12 cellular contexts compared by ENCODE assay signal in genomic region chr21:15682977-15683376, GRCh38. TPM values are rescaled to one million over a fixed set of nuclear protein-coding genes. Genes with fewer than 3 reads are reported as not detected.
DNase-seq lines count a peak whose midpoint lies in the region; ATAC-seq, FAIRE-seq and TF ChIP-seq lines count a peak whose summit lies in the region.
"Had no signal": no experiment of that assay in that cellular context is flagged by ENCODE, and none has a peak within 500 bp of the region (broad histone marks: within the 10 kb centered on the region; RNA-seq: fewer than 3 reads in every experiment).

No MANE protein-coding gene starts in this region.

- no peaks in the 10 kb centered on the region for H3K4me1 ChIP-seq in sigmoid colon

- DNase-seq in natural killer cell treated with Interleukin-12 subunit alpha and Interleukin-12 subunit beta and Interleukin-15 and Interleukin-18, amount 100 ng/mL, for 72 hours (ENCODE audit: low spot score): no peak
- no peak for DNase-seq in natural killer cell
- peak; percentile 36 for DNase-seq in SIG-M5 (lab: John Stamatoyannopoulos, UW)
- DNase-seq in fibroblast of the aortic adventitia (ENCODE audit: low read depth): peak; percentile 71
- peak; percentile 18 for DNase-seq in urothelium cell line (ENCODE audit: low spot score)
- DNase-seq in sigmoid colon: no peak
- no peak for DNase-seq in nucleus accumbens (lab: John Stamatoyannopoulos, UW)
- no peak for DNase-seq in activated CD4-positive, alpha-beta T cell treated with anti-CD3 and anti-CD28 coated beads for 36 hours
- DNase-seq: activated CD8-positive, alpha-beta memory T cell treated with anti-CD3 and anti-CD28 coated beads, Interleukin-2, amount 50 U/mL, for 48 hours; amygdala; erythroblast; NCI-H2081 treated with DMSO at 0.1 percent for 48 hours had no signal

- TF ChIP-seq CTCF in natural killer cell (IDR thresholded peaks at IDR 0.05) (no peak), fibroblast of the aortic adventitia (IDR thresholded peaks at IDR 0.05; ENCODE audit: insufficient read depth, low read length) (no peak), sigmoid colon (IDR thresholded peaks at IDR 0.05) (no peak)

- H3K27ac Mint-ChIP-seq in natural killer cell treated with Interleukin-12 subunit alpha and Interleukin-12 subunit beta and Interleukin-15 and Interleukin-18, amount 100 ng/mL, for 72 hours: peak overlapping the region; percentile 72 to 89
- H3K27ac Mint-ChIP-seq in natural killer cell: peak overlapping the region in 1 of 2 donors; percentile 0
- H3K27ac Mint-ChIP-seq in activated CD4-positive, alpha-beta T cell treated with anti-CD3 and anti-CD28 coated beads for 36 hours: no peak overlapping the region

- H3K4me3 ChIP-seq in fibroblast of the aortic adventitia (ENCODE audit: low read depth, low read length) (no peak overlapping the region), sigmoid colon (no peak overlapping the region)

- H3K27me3 Mint-ChIP-seq in natural killer cell treated with Interleukin-12 subunit alpha and Interleukin-12 subunit beta and Interleukin-15 and Interleukin-18, amount 100 ng/mL, for 72 hours: peaks cover 14 to 22% of the 10 kb centered on the region in 2 donors
- peaks cover 9 to 14% of the 10 kb centered on the region in 2 donors for H3K27me3 Mint-ChIP-seq in natural killer cell (ENCODE audit: low read depth in 2 of 2)
- H3K27me3 Mint-ChIP-seq in activated CD4-positive, alpha-beta T cell treated with anti-CD3 and anti-CD28 coated beads for 36 hours: peaks cover 4% of the 10 kb centered on the region

- no peaks in the 10 kb centered on the region for H3K9me3 ChIP-seq in sigmoid colon

- peak overlapping the region; percentile 65 for H3K4me3 Mint-ChIP-seq in natural killer cell treated with Interleukin-12 subunit alpha and Interleukin-12 subunit beta and Interleukin-15 and Interleukin-18, amount 100 ng/mL, for 72 hours
- no peak overlapping the region for H3K4me3 Mint-ChIP-seq in natural killer cell
- H3K4me3 Mint-ChIP-seq in activated CD4-positive, alpha-beta T cell treated with anti-CD3 and anti-CD28 coated beads for 36 hours: no peak overlapping the region

- H3K27ac ChIP-seq in sigmoid colon: no peak overlapping the region

- peak; percentile 63 to 67 for ATAC-seq in natural killer cell treated with Interleukin-12 subunit alpha and Interleukin-12 subunit beta and Interleukin-15 and Interleukin-18, amount 100 ng/mL, for 72 hours
- ATAC-seq in natural killer cell: no peak
- no peak for ATAC-seq in activated CD4-positive, alpha-beta T cell treated with anti-CD3 and anti-CD28 coated beads for 36 hours

- POLR2A ChIA-PET in activated CD4-positive, alpha-beta T cell treated with anti-CD3 and anti-CD28 coated beads for 36 hours (lab: Charles Lee): no interaction called here

- no peaks in the 10 kb centered on the region for H3K36me3 Mint-ChIP-seq in natural killer cell treated with Interleukin-12 subunit alpha and Interleukin-12 subunit beta and Interleukin-15 and Interleukin-18, amount 100 ng/mL, for 72 hours
- no peaks in the 10 kb centered on the region for H3K36me3 Mint-ChIP-seq in natural killer cell
- H3K36me3 Mint-ChIP-seq in activated CD4-positive, alpha-beta T cell treated with anti-CD3 and anti-CD28 coated beads for 36 hours (ENCODE audit: low read depth): no peaks in the 10 kb centered on the region

- H3K27me3 ChIP-seq in sigmoid colon: no peaks in the 10 kb centered on the region

- intact Hi-C loops in natural killer cell (cut with micrococcal nuclease): no loop called here
- intact Hi-C loops in sigmoid colon (cut with DNase I): no loop called here
- intact Hi-C loops in activated CD4-positive, alpha-beta T cell treated with anti-CD3 and anti-CD28 coated beads for 36 hours (cut with DNase I, micrococcal nuclease): no loop called here

- peaks cover 17 to 19% of the 10 kb centered on the region in 2 donors for H3K4me1 Mint-ChIP-seq in natural killer cell treated with Interleukin-12 subunit alpha and Interleukin-12 subunit beta and Interleukin-15 and Interleukin-18, amount 100 ng/mL, for 72 hours (ENCODE audit: low read depth in 2 of 2)
- H3K4me1 Mint-ChIP-seq in natural killer cell: peaks cover 7 to 9% of the 10 kb centered on the region in 2 donors
- peaks cover 12% of the 10 kb centered on the region for H3K4me1 Mint-ChIP-seq in activated CD4-positive, alpha-beta T cell treated with anti-CD3 and anti-CD28 coated beads for 36 hours

- peaks cover 4% of the 10 kb centered on the region for H3K9me3 Mint-ChIP-seq in natural killer cell treated with Interleukin-12 subunit alpha and Interleukin-12 subunit beta and Interleukin-15 and Interleukin-18, amount 100 ng/mL, for 72 hours
- H3K9me3 Mint-ChIP-seq in natural killer cell: no peaks in the 10 kb centered on the region
- no peaks in the 10 kb centered on the region for H3K9me3 Mint-ChIP-seq in activated CD4-positive, alpha-beta T cell treated with anti-CD3 and anti-CD28 coated beads for 36 hours (ENCODE audit: low read depth)

- H3K36me3 ChIP-seq in sigmoid colon: no peaks in the 10 kb centered on the region

- 40 to 54% methylated on average over 2 of the region's 2 CpGs for WGBS in sigmoid colon, 2 donors

- FAIRE-seq in urothelium cell line (lab: Jason Lieb, UNC): no peak

- no peak for TF ChIP-seq POLR2A in sigmoid colon (IDR thresholded peaks at IDR 0.05)

- no peak for TF ChIP-seq EP300 in sigmoid colon (IDR thresholded peaks at IDR 0.05)

- CTCF ChIA-PET in activated CD4-positive, alpha-beta T cell treated with anti-CD3 and anti-CD28 coated beads for 36 hours (lab: Charles Lee): interaction anchor here (0.6 kb wide), 1 partner anchor 18 kb away, joined by 3 read pairs; no protein-coding TSS in a partner anchor

RNA-seq across cellular contexts. Expression of gene USP25, which starts 46.8 kb away (rescaled TPM):
- total RNA-seq in natural killer cell treated with Interleukin-12 subunit alpha and Interleukin-12 subunit beta and Interleukin-15 and Interleukin-18, amount 100 ng/mL, for 72 hours: 10 to 100 TPM; 35.6 to 39.7 TPM
- total RNA-seq in natural killer cell: 10 to 100 TPM; 67.0 to 95.4 (median 76.4) TPM
- total RNA-seq in fibroblast of the aortic adventitia (ENCODE audit: low replicate concordance): 37.3 and 48.1 TPM in 2 replicates
- total RNA-seq in sigmoid colon: 10 to 100 TPM; 37.9 to 54.0 (median 49.0) TPM
- polyA plus RNA-seq in sigmoid colon: 10 to 100 TPM; 10.2 to 12.6 (median 12.0) TPM
- 10 to 100 TPM; 31.8 to 35.8 TPM for total RNA-seq in activated CD4-positive, alpha-beta T cell treated with anti-CD3 and anti-CD28 coated beads for 36 hours

Comparison
In these comparisons a context has a peak if more than half of its experiments do, and no peak if none do; other contexts are left out.
1. ATAC-seq: peak in natural killer cell treated with Interleukin-12 subunit alpha and Interleukin-12 subunit beta and Interleukin-15 and Interleukin-18, amount 100 ng/mL, for 72 hours (2 of 2); none in natural killer cell (0 of 3) and activated CD4-positive, alpha-beta T cell treated with anti-CD3 and anti-CD28 coated beads for 36 hours (single experiment).
2. DNase-seq: peak in SIG-M5 (single experiment), fibroblast of the aortic adventitia (single experiment) and urothelium cell line (single experiment); none in natural killer cell treated with Interleukin-12 subunit alpha and Interleukin-12 subunit beta and Interleukin-15 and Interleukin-18, amount 100 ng/mL, for 72 hours (single experiment), natural killer cell (single experiment), sigmoid colon (single experiment), nucleus accumbens (0 of 56) and activated CD4-positive, alpha-beta T cell treated with anti-CD3 and anti-CD28 coated beads for 36 hours (single experiment).